Comparison of ENCODE assay signal across 8 cellular contexts in the genomic region with DNA sequence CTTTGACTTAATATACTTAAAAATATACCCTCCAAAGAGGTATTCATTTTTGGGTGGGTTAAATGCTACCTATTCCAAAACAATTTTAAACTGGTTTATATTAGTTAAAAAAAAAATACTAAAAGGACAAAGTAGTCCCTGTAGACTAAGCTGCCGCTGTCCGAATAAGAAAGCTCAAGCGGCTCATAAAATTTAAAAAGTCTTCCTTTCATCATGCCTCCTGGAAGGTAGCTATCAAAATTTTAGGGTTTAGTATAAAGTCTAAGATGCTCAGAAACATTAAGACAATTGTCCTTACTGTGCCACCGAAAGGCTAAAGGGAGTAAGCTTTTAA. TPM values are rescaled to one million over a fixed set of nuclear protein-coding genes. Genes with fewer than 3 reads are reported as not detected.
DNase-seq lines count a peak whose midpoint lies in the region; ATAC-seq and TF ChIP-seq lines count a peak whose summit lies in the region.

No MANE protein-coding gene starts in this region.

- no peak for DNase-seq in activated naive CD4-positive, alpha-beta T cell treated with anti-CD3 and anti-CD28 coated beads for 36 hours
- DNase-seq in activated naive CD4-positive, alpha-beta T cell (lab: John Stamatoyannopoulos, UW), result no peak
- no peak for DNase-seq in activated naive CD8-positive, alpha-beta T cell treated with anti-CD3 and anti-CD28 coated beads, Interleukin-2, amount 50 U/mL, for 24 hours
- DNase-seq in upper lobe of left lung, result no peak
- no peak for DNase-seq in NOMO-1 treated with dmso at 0.1 percent for 144 hours (lab: John Stamatoyannopoulos, UW; ENCODE audit: unreplicated experiment)
- DNase-seq in activated gamma-delta T cell treated with Interleukin-2 at 50 U/mL for 16 hours, result no peak

- peak overlapping the region; percentile 90 for H3K4me3 Mint-ChIP-seq in activated naive CD4-positive, alpha-beta T cell treated with anti-CD3 and anti-CD28 coated beads for 36 hours
- H3K4me3 Mint-ChIP-seq in activated naive CD8-positive, alpha-beta T cell treated with anti-CD3 and anti-CD28 coated beads, Interleukin-2, amount 50 U/mL, for 24 hours, result peak overlapping the region; percentile 94

- CTCF ChIA-PET in activated naive CD4-positive, alpha-beta T cell treated with anti-CD3 and anti-CD28 coated beads for 36 hours (lab: Charles Lee), result interaction anchor here (0.7 kb wide), 1 partner anchor 28 kb away, joined by 3 read pairs; no protein-coding TSS in a partner anchor

- H3K9me3 Mint-ChIP-seq in activated naive CD4-positive, alpha-beta T cell treated with anti-CD3 and anti-CD28 coated beads for 36 hours, result no peaks in the 10 kb centered on the region
- H3K9me3 Mint-ChIP-seq in activated naive CD8-positive, alpha-beta T cell treated with anti-CD3 and anti-CD28 coated beads, Interleukin-2, amount 50 U/mL, for 24 hours, result no peaks in the 10 kb centered on the region

- no peak for TF ChIP-seq EP300 in upper lobe of left lung (IDR thresholded peaks at IDR 0.05)

- H3K27me3 ChIP-seq in liver (ENCODE audit: control insufficient read depth in 4 of 4, insufficient read depth in 4 of 4, low read length in 3 of 4) (no peaks in the 10 kb centered on the region), upper lobe of left lung (no peaks in the 10 kb centered on the region)

- H3K27ac Mint-ChIP-seq in activated naive CD4-positive, alpha-beta T cell treated with anti-CD3 and anti-CD28 coated beads for 36 hours, result peak overlapping the region; percentile 86
- peak overlapping the region; percentile 92 for H3K27ac Mint-ChIP-seq in activated naive CD8-positive, alpha-beta T cell treated with anti-CD3 and anti-CD28 coated beads, Interleukin-2, amount 50 U/mL, for 24 hours

- H3K4me1 ChIP-seq in liver (ENCODE audit: control insufficient read depth in 4 of 4, insufficient read depth in 4 of 4, low read length in 3 of 4) (peaks cover 0 to 15% (median 12%) of the 10 kb centered on the region in 4 donors), upper lobe of left lung (peaks cover 6 to 30% (median 21%) of the 10 kb centered on the region in 4 donors)

- no peaks in the 10 kb centered on the region for H3K27me3 Mint-ChIP-seq in activated naive CD4-positive, alpha-beta T cell treated with anti-CD3 and anti-CD28 coated beads for 36 hours (ENCODE audit: low read depth)
- H3K27me3 Mint-ChIP-seq in activated naive CD8-positive, alpha-beta T cell treated with anti-CD3 and anti-CD28 coated beads, Interleukin-2, amount 50 U/mL, for 24 hours, result no peaks in the 10 kb centered on the region

- H3K9ac ChIP-seq in liver (ENCODE audit: low read depth in 1 of 2, low read length in 2 of 2), result peak overlapping the region; percentile 79 to 83

- intact Hi-C loops in activated naive CD4-positive, alpha-beta T cell treated with anti-CD3 and anti-CD28 coated beads for 36 hours (cut with micrococcal nuclease), result loop anchor here (2.0 to 5.0 kb wide), 3 partner anchors 204 to 563 kb away; a partner anchor contains a TSS

- H3K36me3 Mint-ChIP-seq in activated naive CD4-positive, alpha-beta T cell treated with anti-CD3 and anti-CD28 coated beads for 36 hours (ENCODE audit: low read depth), result peaks cover 4% of the 10 kb centered on the region
- peaks cover 4% of the 10 kb centered on the region for H3K36me3 Mint-ChIP-seq in activated naive CD8-positive, alpha-beta T cell treated with anti-CD3 and anti-CD28 coated beads, Interleukin-2, amount 50 U/mL, for 24 hours (ENCODE audit: low read depth)

- H3K27ac ChIP-seq in liver (ENCODE audit: low read depth in 1 of 2, low read length in 2 of 2) (peak overlapping the region; percentile 82 to 86), upper lobe of left lung (peak overlapping the region; percentile 84 to 87 (median 84))

- TF ChIP-seq CTCF in liver (IDR thresholded peaks at IDR 0.05; ENCODE audit: low read depth, low read length, missing input control) (no peak), upper lobe of left lung (IDR thresholded peaks at IDR 0.05) (no peak)

- 4% methylated on average over 4 of the region's 4 CpGs for WGBS in liver
- 2 to 5% methylated on average over 4 of the region's 4 CpGs for whole genome bisulfite sequencing in upper lobe of left lung, 2 donors

- peaks cover 0 to 3% (median 0%) of the 10 kb centered on the region in 4 donors for H3K36me3 ChIP-seq in liver (ENCODE audit: control insufficient read depth in 4 of 4, insufficient read depth in 3 of 4, low read depth in 1 of 4, low read length in 3 of 4)
- H3K36me3 ChIP-seq in upper lobe of left lung, result peaks cover 0 to 6% (median 0%) of the 10 kb centered on the region in 4 donors

- H3K4me3 ChIP-seq in liver (ENCODE audit: low read depth in 1 of 3, low read length in 3 of 3) (peak overlapping the region; percentile 70 to 97 (median 97)), upper lobe of left lung (peak overlapping the region; percentile 63 to 99 (median 86))

- no peaks in the 10 kb centered on the region for H3K9me3 ChIP-seq in liver (ENCODE audit: control insufficient read depth in 4 of 4, low read length in 3 of 4)
- H3K9me3 ChIP-seq in upper lobe of left lung, result no peaks in the 10 kb centered on the region

- TF ChIP-seq RAD21 in liver (IDR thresholded peaks at IDR 0.05), result no peak

- no peak for TF ChIP-seq POLR2A in upper lobe of left lung (IDR thresholded peaks at IDR 0.05)

- no peak for ATAC-seq in activated naive CD8-positive, alpha-beta T cell treated with anti-CD3 and anti-CD28 coated beads, Interleukin-2, amount 50 U/mL, for 24 hours
- no peak for ATAC-seq in upper lobe of left lung (ENCODE audit: low FRiP score in 2 of 2)
- no peak for ATAC-seq in HG02870 (IDR thresholded peaks at IDR 0.05; ENCODE audit: unreplicated experiment)

- H3K4me1 Mint-ChIP-seq in activated naive CD4-positive, alpha-beta T cell treated with anti-CD3 and anti-CD28 coated beads for 36 hours (ENCODE audit: low read depth), result peaks cover 38% of the 10 kb centered on the region
- peaks cover 41% of the 10 kb centered on the region for H3K4me1 Mint-ChIP-seq in activated naive CD8-positive, alpha-beta T cell treated with anti-CD3 and anti-CD28 coated beads, Interleukin-2, amount 50 U/mL, for 24 hours

TF ChIP-seq in liver, 16 proteins besides CTCF, POLR2A, EP300 and RAD21:
- TF ChIP-seq, protein P1, sequence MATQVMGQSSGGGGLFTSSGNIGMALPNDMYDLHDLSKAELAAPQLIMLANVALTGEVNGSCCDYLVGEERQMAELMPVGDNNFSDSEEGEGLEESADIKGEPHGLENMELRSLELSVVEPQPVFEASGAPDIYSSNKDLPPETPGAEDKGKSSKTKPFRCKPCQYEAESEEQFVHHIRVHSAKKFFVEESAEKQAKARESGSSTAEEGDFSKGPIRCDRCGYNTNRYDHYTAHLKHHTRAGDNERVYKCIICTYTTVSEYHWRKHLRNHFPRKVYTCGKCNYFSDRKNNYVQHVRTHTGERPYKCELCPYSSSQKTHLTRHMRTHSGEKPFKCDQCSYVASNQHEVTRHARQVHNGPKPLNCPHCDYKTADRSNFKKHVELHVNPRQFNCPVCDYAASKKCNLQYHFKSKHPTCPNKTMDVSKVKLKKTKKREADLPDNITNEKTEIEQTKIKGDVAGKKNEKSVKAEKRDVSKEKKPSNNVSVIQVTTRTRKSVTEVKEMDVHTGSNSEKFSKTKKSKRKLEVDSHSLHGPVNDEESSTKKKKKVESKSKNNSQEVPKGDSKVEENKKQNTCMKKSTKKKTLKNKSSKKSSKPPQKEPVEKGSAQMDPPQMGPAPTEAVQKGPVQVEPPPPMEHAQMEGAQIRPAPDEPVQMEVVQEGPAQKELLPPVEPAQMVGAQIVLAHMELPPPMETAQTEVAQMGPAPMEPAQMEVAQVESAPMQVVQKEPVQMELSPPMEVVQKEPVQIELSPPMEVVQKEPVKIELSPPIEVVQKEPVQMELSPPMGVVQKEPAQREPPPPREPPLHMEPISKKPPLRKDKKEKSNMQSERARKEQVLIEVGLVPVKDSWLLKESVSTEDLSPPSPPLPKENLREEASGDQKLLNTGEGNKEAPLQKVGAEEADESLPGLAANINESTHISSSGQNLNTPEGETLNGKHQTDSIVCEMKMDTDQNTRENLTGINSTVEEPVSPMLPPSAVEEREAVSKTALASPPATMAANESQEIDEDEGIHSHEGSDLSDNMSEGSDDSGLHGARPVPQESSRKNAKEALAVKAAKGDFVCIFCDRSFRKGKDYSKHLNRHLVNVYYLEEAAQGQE (IDR thresholded peaks at IDR 0.05), result no peak
- no peak for TF ChIP-seq GABPA (IDR thresholded peaks at IDR 0.05 in 1 of 2, conservative IDR thresholded peaks at IDR 0.05 in 1 of 2)
- TF ChIP-seq, protein P2, sequence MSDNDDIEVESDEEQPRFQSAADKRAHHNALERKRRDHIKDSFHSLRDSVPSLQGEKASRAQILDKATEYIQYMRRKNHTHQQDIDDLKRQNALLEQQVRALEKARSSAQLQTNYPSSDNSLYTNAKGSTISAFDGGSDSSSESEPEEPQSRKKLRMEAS (IDR thresholded peaks at IDR 0.05), result no peak
- TF ChIP-seq, protein P3, sequence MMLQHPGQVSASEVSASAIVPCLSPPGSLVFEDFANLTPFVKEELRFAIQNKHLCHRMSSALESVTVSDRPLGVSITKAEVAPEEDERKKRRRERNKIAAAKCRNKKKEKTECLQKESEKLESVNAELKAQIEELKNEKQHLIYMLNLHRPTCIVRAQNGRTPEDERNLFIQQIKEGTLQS (IDR thresholded peaks at IDR 0.05), result no peak

RNA-seq across cellular contexts. Expression of a gene that starts 0.5 kb away (rescaled TPM):
- 10 to 100 TPM; 37.3 to 40.1 TPM for total RNA-seq in activated naive CD4-positive, alpha-beta T cell treated with anti-CD3 and anti-CD28 coated beads for 36 hours
- 10 to 100 TPM; 51.5 to 74.7 TPM for total RNA-seq in liver
- polyA plus RNA-seq in liver, result 10 to 100 TPM in 1 of 2 donors, 1 to 10 TPM in 1; 6.7 to 13.4 TPM
- 100 to 1,000 TPM in 1 of 6 donors, 10 to 100 TPM in 5; 34.1 to 103 (median 43.1) TPM for total RNA-seq in upper lobe of left lung
